8 cellular contexts compared by ENCODE assay signal in genomic region chr5:91641730-91642350, GRCh38.
DNase-seq lines count a peak whose midpoint lies in the region; ATAC-seq and TF ChIP-seq lines count a peak whose summit lies in the region.

No MANE protein-coding gene starts in this region.

- intact Hi-C loops in dorsolateral prefrontal cortex (cut with DNase I) = no loop called here

- DNase-seq in DMS79 treated with DMSO at 0.1 percent for 48 hours (lab: John Stamatoyannopoulos, UW) (peak; percentile 6), DMS79 (lab: John Stamatoyannopoulos, UW) (no peak), NCI-H82 treated with DMSO at 0.1 percent for 48 hours (lab: John Stamatoyannopoulos, UW; ENCODE audit: unreplicated experiment) (peak; percentile 50), dorsolateral prefrontal cortex (no peak), non-pigmented ciliary epithelial cell (ENCODE audit: low read depth) (peak; percentile 24)
- no peak for DNase-seq in activated CD4-positive, CD25-positive, alpha-beta regulatory T cell (lab: John Stamatoyannopoulos, UW)
- DNase-seq in activated naive CD4-positive, alpha-beta T cell treated with Interleukin-2 at 50 U/mL for 16 hours = no peak

- peak; percentile 71 for ATAC-seq in HG03342 (IDR thresholded peaks at IDR 0.05; ENCODE audit: unreplicated experiment)

- no peaks in the 10 kb centered on the region for H3K27me3 ChIP-seq in dorsolateral prefrontal cortex

- H3K27ac ChIP-seq in dorsolateral prefrontal cortex = peak overlapping the region in 3 of 59 donors; percentile 8 to 59 (median 37)

- H3K4me3 ChIP-seq in dorsolateral prefrontal cortex = no peak overlapping the region

- peak; percentile 57 to 93 (median 72) for TF ChIP-seq CTCF in dorsolateral prefrontal cortex (IDR thresholded peaks at IDR 0.05 in 54 of 56, conservative IDR thresholded peaks at IDR 0.05 in 2 of 56; ENCODE audit: low read depth in 1 of 56, partially characterized antibody in 56 of 56)

Comparison
In these comparisons a context has a peak if more than half of its experiments do, and no peak if none do; other contexts are left out.
1. DNase-seq: peak in DMS79 treated with DMSO at 0.1 percent for 48 hours (single experiment), NCI-H82 treated with DMSO at 0.1 percent for 48 hours (single experiment) and non-pigmented ciliary epithelial cell (single experiment); none in DMS79 (single experiment), dorsolateral prefrontal cortex (0 of 10), activated CD4-positive, CD25-positive, alpha-beta regulatory T cell (0 of 4) and activated naive CD4-positive, alpha-beta T cell treated with Interleukin-2 at 50 U/mL for 16 hours (single experiment).